ENCODE assay signal across 12 cellular contexts in genomic region chr6:107735906-107736635, GRCh38.
A peak's percentile ranks its signal among the peaks of the same experiment; 100 is the strongest.
DNase-seq lines count a peak whose midpoint lies in the region; ATAC-seq and TF ChIP-seq lines count a peak whose summit lies in the region.
"Had no signal": no experiment of that assay in that cellular context is flagged by ENCODE, and none has a peak within 500 bp of the region (broad histone marks: within the 10 kb centered on the region; RNA-seq: fewer than 3 reads in every experiment).

No MANE protein-coding gene starts in this region.

- H3K4me1 ChIP-seq in CD4-positive, alpha-beta memory T cell (ENCODE audit: insufficient read depth, low read length): peaks cover 93% of the 10 kb centered on the region
- H3K4me1 ChIP-seq in MM.1S (ENCODE audit: low read length): peaks cover 59% of the 10 kb centered on the region
- H3K4me1 ChIP-seq: psoas muscle had no signal

- peak overlapping the region; percentile 87 to 97 (median 89) for H3K27ac Mint-ChIP-seq in CD4-positive, alpha-beta memory T cell
- H3K27ac Mint-ChIP-seq in activated CD8-positive, alpha-beta T cell treated with anti-CD3 and anti-CD28 coated beads, Interleukin-2, amount 10 ng/mL, durations not matched to agents 7 days and 5 days: peak overlapping the region; percentile 98
- H3K27ac Mint-ChIP-seq in natural killer cell: peak overlapping the region; percentile 91 to 94

- H3K36me3 ChIP-seq in CD4-positive, alpha-beta memory T cell (ENCODE audit: insufficient read depth, low read length): no peaks in the 10 kb centered on the region
- H3K36me3 ChIP-seq in MM.1S (replicated peaks; ENCODE audit: insufficient read depth, low read length): no peaks in the 10 kb centered on the region

- H3K27me3 ChIP-seq in CD4-positive, alpha-beta memory T cell (ENCODE audit: insufficient read depth, low read length): no peaks in the 10 kb centered on the region
- H3K27me3 ChIP-seq in MM.1S (replicated peaks; ENCODE audit: insufficient read depth, low read length): peaks cover 5% of the 10 kb centered on the region; the same call in 1 of the 2 replicates
- H3K27me3 ChIP-seq: body of pancreas had no signal

- peak overlapping the region; percentile 78 to 90 (median 81) for H3K4me3 Mint-ChIP-seq in CD4-positive, alpha-beta memory T cell
- H3K4me3 Mint-ChIP-seq in activated CD8-positive, alpha-beta T cell treated with anti-CD3 and anti-CD28 coated beads, Interleukin-2, amount 10 ng/mL, durations not matched to agents 7 days and 5 days: peak overlapping the region; percentile 68
- H3K4me3 Mint-ChIP-seq in natural killer cell: peak overlapping the region; percentile 81

- H3K9ac ChIP-seq in MM.1S (ENCODE audit: low read length): no peak overlapping the region

- H3K36me3 Mint-ChIP-seq in CD4-positive, alpha-beta memory T cell: peaks cover 26 to 31% of the 10 kb centered on the region in 2 donors
- H3K36me3 Mint-ChIP-seq in activated CD8-positive, alpha-beta T cell treated with anti-CD3 and anti-CD28 coated beads, Interleukin-2, amount 10 ng/mL, durations not matched to agents 7 days and 5 days (ENCODE audit: low read depth): peaks cover 37% of the 10 kb centered on the region
- H3K36me3 Mint-ChIP-seq in natural killer cell: peaks cover 7% of the 10 kb centered on the region

- peak overlapping the region in 1 of 2 donors; percentile 25 for H3K4me3 ChIP-seq in CD4-positive, alpha-beta memory T cell (ENCODE audit: low read length in 2 of 2)
- peak overlapping the region; percentile 22; the same call in 1 of the 2 replicates for H3K4me3 ChIP-seq in MM.1S (ENCODE audit: low read length)
- H3K4me3 ChIP-seq: body of pancreas, PC-9, psoas muscle had no signal

- H3K79me2 ChIP-seq in MM.1S (ENCODE audit: low read length): no peaks in the 10 kb centered on the region

- peak in 2 of 5 donors; percentile 24 to 54 for DNase-seq in CD4-positive, alpha-beta memory T cell
- DNase-seq in MM.1S: no peak
- peak; percentile 55 for DNase-seq in activated CD8-positive, alpha-beta T cell treated with anti-CD3 and anti-CD28 coated beads, Interleukin-2, amount 10 ng/mL, durations not matched to agents 7 days and 5 days
- no peak for DNase-seq in natural killer cell
- DNase-seq in head of caudate nucleus: no peak
- no peak for DNase-seq in HuH-7.5 (ENCODE audit: low spot score)
- DNase-seq: body of pancreas; effector CD8-positive, alpha-beta T cell; kidney; PC-9; psoas muscle had no signal

- no peaks in the 10 kb centered on the region for H3K9me2 ChIP-seq in MM.1S (replicated peaks; ENCODE audit: insufficient read depth, low read length)

- H3K27me3 Mint-ChIP-seq in CD4-positive, alpha-beta memory T cell: no peaks in the 10 kb centered on the region
- H3K27me3 Mint-ChIP-seq in activated CD8-positive, alpha-beta T cell treated with anti-CD3 and anti-CD28 coated beads, Interleukin-2, amount 10 ng/mL, durations not matched to agents 7 days and 5 days (ENCODE audit: low read depth): no peaks in the 10 kb centered on the region
- no peaks in the 10 kb centered on the region for H3K27me3 Mint-ChIP-seq in natural killer cell (ENCODE audit: low read depth in 2 of 2)

- H3K9me3 Mint-ChIP-seq in CD4-positive, alpha-beta memory T cell: no peaks in the 10 kb centered on the region
- no peaks in the 10 kb centered on the region for H3K9me3 Mint-ChIP-seq in activated CD8-positive, alpha-beta T cell treated with anti-CD3 and anti-CD28 coated beads, Interleukin-2, amount 10 ng/mL, durations not matched to agents 7 days and 5 days (ENCODE audit: insufficient read depth)
- no peaks in the 10 kb centered on the region for H3K9me3 Mint-ChIP-seq in natural killer cell

- H3K4me1 Mint-ChIP-seq in CD4-positive, alpha-beta memory T cell: peaks cover 65 to 97% (median 81%) of the 10 kb centered on the region in 4 donors
- peaks cover 83% of the 10 kb centered on the region for H3K4me1 Mint-ChIP-seq in activated CD8-positive, alpha-beta T cell treated with anti-CD3 and anti-CD28 coated beads, Interleukin-2, amount 10 ng/mL, durations not matched to agents 7 days and 5 days (ENCODE audit: low read depth)
- peaks cover 51 to 75% of the 10 kb centered on the region in 2 donors for H3K4me1 Mint-ChIP-seq in natural killer cell

- CTCF ChIA-PET in CD4-positive, alpha-beta memory T cell (lab: Charles Lee; ENCODE audit: partially characterized antibody): interaction anchor here (1.1 to 5.0 kb wide), 11 partner anchors 9 to 112 kb away, joined by 3 to 51 read pairs (median 7); partner anchors contain the start of gene SCML4
- CTCF ChIA-PET in activated CD8-positive, alpha-beta T cell treated with anti-CD3 and anti-CD28 coated beads, Interleukin-2, amount 10 ng/mL, durations not matched to agents 7 days and 5 days (lab: Charles Lee): interaction anchor here (0.7 to 6.9 kb wide), 22 partner anchors 7 to 140 kb away, joined by 3 to 73 read pairs (median 4); partner anchors contain the start of gene SCML4

- TF ChIP-seq CTCF in MM.1S (IDR thresholded peaks at IDR 0.05; ENCODE audit: low read length) (no peak), natural killer cell (IDR thresholded peaks at IDR 0.05) (no peak)

- peak overlapping the region; percentile 53 for H3K27ac ChIP-seq in CD4-positive, alpha-beta memory T cell (ENCODE audit: low read depth, low read length)
- H3K27ac ChIP-seq in MM.1S (ENCODE audit: low read length): no peak overlapping the region; the same call in 1 of the 2 replicates
- H3K27ac ChIP-seq: body of pancreas, PC-9, psoas muscle had no signal

- peaks cover 35% of the 10 kb centered on the region for H3F3A ChIP-seq in MM.1S (ENCODE audit: insufficient read depth, low read length)

- POLR2A ChIA-PET in CD4-positive, alpha-beta memory T cell (lab: Charles Lee; ENCODE audit: partially characterized antibody): interaction anchor here (0.6 to 8.7 kb wide), 21 partner anchors 8 to 112 kb away, joined by 3 to 205 read pairs (median 4); partner anchors contain the start of gene SCML4
- POLR2A ChIA-PET in activated CD8-positive, alpha-beta T cell treated with anti-CD3 and anti-CD28 coated beads, Interleukin-2, amount 10 ng/mL, durations not matched to agents 7 days and 5 days (lab: Charles Lee): interaction anchor here (1.0 to 4.2 kb wide), 8 partner anchors 20 to 222 kb away, joined by 3 to 32 read pairs (median 4); partner anchors contain the start of genes SCML4 and SEC63

- intact Hi-C loops in CD4-positive, alpha-beta memory T cell (cut with micrococcal nuclease): loop anchor here (1.0 kb wide), 2 partner anchors 10 to 88 kb away; partner anchors contain the start of gene SCML4
- intact Hi-C loops in natural killer cell (cut with micrococcal nuclease) (no loop called here), head of caudate nucleus (cut with DNase I) (no loop called here)

- H3K9me3 ChIP-seq in CD4-positive, alpha-beta memory T cell (ENCODE audit: control insufficient read depth in 1 of 2, low read length in 2 of 2): no peaks in the 10 kb centered on the region
- no peaks in the 10 kb centered on the region for H3K9me3 ChIP-seq in MM.1S (replicated peaks; ENCODE audit: insufficient read depth, low read length)
- H3K9me3 ChIP-seq: body of pancreas, psoas muscle had no signal

- H4K20me1 ChIP-seq in MM.1S (ENCODE audit: insufficient read depth, low read length): no peaks in the 10 kb centered on the region

- no peak overlapping the region for H2AFZ ChIP-seq in MM.1S (ENCODE audit: low read length)
- H2AFZ ChIP-seq: PC-9 had no signal

- peak; percentile 50 for ATAC-seq in activated CD8-positive, alpha-beta T cell treated with anti-CD3 and anti-CD28 coated beads, Interleukin-2, amount 10 ng/mL, durations not matched to agents 7 days and 5 days
- ATAC-seq in natural killer cell: peak; percentile 23 to 36 (median 29)
- ATAC-seq in GM21528 (IDR thresholded peaks at IDR 0.05; ENCODE audit: low FRiP score, unreplicated experiment): no peak
- ATAC-seq: body of pancreas, psoas muscle had no signal

- H3K4me2 ChIP-seq in MM.1S (ENCODE audit: low read depth, low read length): peak overlapping the region; percentile 82; the same call in 1 of the 2 replicates
- H3K4me2 ChIP-seq: PC-9 had no signal
